23 cellular contexts compared by ENCODE assay signal in the genomic region with DNA sequence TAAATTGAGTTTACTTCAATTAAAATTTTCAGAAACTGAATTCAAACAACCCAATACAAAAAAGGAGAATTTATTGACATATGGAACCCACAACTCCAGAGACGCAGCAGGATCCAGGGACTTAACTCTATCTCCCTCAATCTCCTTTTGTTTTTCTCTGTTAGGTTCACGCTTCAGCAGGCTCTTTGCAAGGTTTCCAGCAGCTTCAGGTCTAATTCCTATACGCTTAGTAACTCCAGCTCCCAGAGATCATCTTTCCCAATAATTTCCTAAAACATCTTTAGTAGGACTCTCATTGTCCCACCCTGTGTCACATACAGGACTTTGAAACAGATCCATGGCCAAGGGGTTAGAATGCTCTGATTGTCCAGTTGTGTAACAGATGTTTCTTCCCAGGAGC.
"Had no signal": no experiment of that assay in that cellular context is flagged by ENCODE, and none has a peak within 500 bp of the region (broad histone marks: within the 10 kb centered on the region; RNA-seq: fewer than 3 reads in every experiment).

No MANE protein-coding gene starts in this region.

- H3K9me3 ChIP-seq: breast epithelium, left lung had no signal

- H3K27me3 ChIP-seq: breast epithelium, left lung had no signal

- H3K27ac ChIP-seq: breast epithelium, left lung, skin epidermis had no signal

- H3K4me1 ChIP-seq: breast epithelium, left lung had no signal

- H3K36me3 ChIP-seq: breast epithelium, left lung had no signal

- DNase-seq: activated B cell treated with CpG ODN at 0.5 μM for 24 hours; activated CD4-positive, alpha-beta T cell treated with anti-CD3 and anti-CD28 coated beads for 48 hours; activated CD8-positive, alpha-beta memory T cell treated with anti-CD3 and anti-CD28 coated beads, Interleukin-2, amount 50 U/mL, for 4 hours; activated CD8-positive, alpha-beta T cell treated with anti-CD3 and anti-CD28 coated beads, Interleukin-2, amount 10 ng/mL, durations not matched to agents 7 days and 5 days; activated gamma-delta T cell treated with Interleukin-2 at 50 U/mL for 16 hours; activated naive CD8-positive, alpha-beta T cell treated with anti-CD3 and anti-CD28 coated beads for 36 hours; activated T-cell treated with anti-CD3 and anti-CD28 coated beads, Interleukin-2, amount 50 U/mL, for 48 hours; cerebellar nuclear complex; head of caudate nucleus; immature natural killer cell; left lung; mammary epithelial cell; mucosa of descending colon; naive thymus-derived CD8-positive, alpha-beta T cell; nucleus accumbens; right cardiac atrium; stimulated activated CD4-positive, alpha-beta T cell treated with anti-CD3 and anti-CD28 coated beads, Interleukin-4, amount 100 ng/mL, for 24 hours; stimulated activated naive CD4-positive, alpha-beta T cell treated with Interleukin-2 at 50 U/mL for 16 hours; T-helper 2 cell; trophoblast cell had no signal

- FAIRE-seq: frontal cortex had no signal

- H3K4me3 ChIP-seq: breast epithelium, left lung, mucosa of descending colon, skin epidermis had no signal
